In the genomic region with DNA sequence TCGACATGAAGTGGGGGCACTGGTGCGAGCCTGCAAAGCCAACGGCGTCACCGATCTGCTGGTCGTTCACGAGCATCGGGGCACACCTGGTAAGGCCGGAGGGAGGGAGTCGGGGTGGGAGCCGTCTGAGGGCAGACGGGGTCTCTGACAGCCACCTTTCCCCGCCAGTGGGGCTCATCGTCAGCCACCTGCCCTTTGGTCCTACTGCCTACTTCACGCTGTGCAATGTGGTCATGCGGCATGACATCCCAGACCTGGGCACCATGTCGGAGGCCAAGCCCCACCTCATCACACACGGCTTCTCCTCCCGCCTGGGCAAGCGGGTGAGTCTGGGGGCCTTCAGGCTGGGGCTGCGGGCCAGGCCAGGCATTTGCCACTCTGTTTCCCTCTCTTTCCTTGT, we compare ENCODE assay signal across 19 cellular contexts. TPM values are rescaled to one million over a fixed set of nuclear protein-coding genes. Genes with fewer than 3 reads are reported as not detected.
A peak's percentile ranks its signal among the peaks of the same experiment; 100 is the strongest.
DNase-seq lines count a peak whose midpoint lies in the region; ATAC-seq, FAIRE-seq and TF ChIP-seq lines count a peak whose summit lies in the region.
"Had no signal": no experiment of that assay in that cellular context is flagged by ENCODE, and none has a peak within 500 bp of the region (broad histone marks: within the 10 kb centered on the region; RNA-seq: fewer than 3 reads in every experiment).

No MANE protein-coding gene starts in this region.

- 98% methylated on average over 16 of the region's 21 CpGs for WGBS in K562 (ENCODE audit: insufficient coverage, low coverage, missing lambda C conversion rate)

- POLR2A ChIA-PET in K562 (lab: Yijun Ruan, JAX) = interaction anchor here (6.1 kb wide), 1 partner anchor 8 kb away, joined by 63 read pairs; a partner anchor contains a TSS

- H3K4me2 ChIP-seq in OCI-LY1 (ENCODE audit: low read length) (peak overlapping the region; percentile 63), K562 (ENCODE audit: insufficient read depth, low read length) (no peak overlapping the region)

- H3K79me2 ChIP-seq in OCI-LY1 (ENCODE audit: insufficient read depth, low read length) (peaks cover 18% of the 10 kb centered on the region), K562 (ENCODE audit: control insufficient read depth, insufficient read depth, low read length) (peaks cover 39% of the 10 kb centered on the region)

- ATAC-seq in activated T-cell treated with anti-CD3 and anti-CD28 coated beads, Interleukin-2, amount 50 U/mL, for 4 hours = no peak
- no peak for ATAC-seq in K562
- ATAC-seq in GM18861 (IDR thresholded peaks at IDR 0.05; ENCODE audit: unreplicated experiment) = no peak

- peak overlapping the region; percentile 26 for H3K4me3 Mint-ChIP-seq in activated T-cell treated with anti-CD3 and anti-CD28 coated beads, Interleukin-2, amount 50 U/mL, for 4 hours
- H3K4me3 Mint-ChIP-seq in type B pancreatic cell = peak overlapping the region; percentile 45

- H3K9ac ChIP-seq in OCI-LY1 (ENCODE audit: low read length) (peak overlapping the region; percentile 97; the same call in 1 of the 2 replicates), K562 (ENCODE audit: insufficient read depth in 1 of 2, low read depth in 2 of 2, low read length in 2 of 2) (peak overlapping the region in 1 of 2 experiments; percentile 31; a peak in 1 of 4 replicates)

- TF ChIP-seq RAD21 in K562 (CRISPR knock-in tag; conservative IDR thresholded peaks at IDR 0.05 in 1 of 2, IDR thresholded peaks at IDR 0.05 in 1 of 2) = no peak

- no peaks in the 10 kb centered on the region for H3K9me3 ChIP-seq in OCI-LY1 (ENCODE audit: low read length)
- no peaks in the 10 kb centered on the region for H3K9me3 ChIP-seq in K562 (replicated peaks; ENCODE audit: control insufficient read depth, insufficient read depth, low read depth, low read length)

- H3K27ac ChIP-seq in OCI-LY1 (ENCODE audit: low read depth, low read length, poor library complexity, severe bottlenecking) = peak overlapping the region; percentile 99
- H3K27ac ChIP-seq in K562 (ENCODE audit: extremely low read depth, low read depth, low read length) = no peak overlapping the region

- FAIRE-seq in K562 (lab: Jason Lieb, UNC) = no peak
- FAIRE-seq: H54 had no signal

- in situ Hi-C loops in K562 (cut with MboI) = loop anchor here (25.0 kb wide), 2 partner anchors 892 to 1167 kb away; no protein-coding TSS in a partner anchor

- H3K27me3 Mint-ChIP-seq in activated T-cell treated with anti-CD3 and anti-CD28 coated beads, Interleukin-2, amount 50 U/mL, for 4 hours (ENCODE audit: low read depth) = no peaks in the 10 kb centered on the region
- no peaks in the 10 kb centered on the region for H3K27me3 Mint-ChIP-seq in type B pancreatic cell
- H3K27me3 Mint-ChIP-seq: CD8-positive, alpha-beta memory T cell had no signal

- no peak for DNase-seq in activated T-cell treated with anti-CD3 and anti-CD28 coated beads, Interleukin-2, amount 50 U/mL, for 4 hours
- no peak for DNase-seq in activated T-cell treated with anti-CD3 and anti-CD28 coated beads, Interleukin-2, amount 50 U/mL, for 48 hours
- DNase-seq in K562 (ENCODE audit: extremely low read depth in 1 of 4, low spot score in 3 of 4) (no peak), type B pancreatic cell (ENCODE audit: extremely low spot score, unreplicated experiment) (no peak), GM20000 (ENCODE audit: low spot score) (no peak), NCI-H2171 (lab: John Stamatoyannopoulos, UW) (no peak)
- DNase-seq: AML-193; C1 segment of cervical spinal cord; CD8-positive, alpha-beta memory T cell; NCI-H1092; NCI-H1436; NCI-H2029; NCI-H345; NCI-H524; NCI-H774; Right ventricle myocardium superior had no signal

- CTCF ChIA-PET in K562 (lab: Yijun Ruan, JAX; ENCODE audit: low intra/inter-chr PET ratio) = no interaction called here

- H3K4me3 ChIP-seq in OCI-LY1 (ENCODE audit: low read depth, low read length, poor library complexity, severe bottlenecking) (peak overlapping the region; percentile 91), K562 (no peak overlapping the region)

- H3K9me1 ChIP-seq in K562 (ENCODE audit: control insufficient read depth, insufficient read depth, low read length) = no peaks in the 10 kb centered on the region

- BruUV-seq in K562 (replicated peaks; lab: Mats Ljungman, UMichigan) = no TSS peak

- no peaks in the 10 kb centered on the region for H3K9me2 ChIP-seq in OCI-LY1 (ENCODE audit: low read depth, low read length)

- no peak for TF ChIP-seq EP300 in K562 (IDR thresholded peaks at IDR 0.05; ENCODE audit: low read length)

- H2AFZ ChIP-seq in OCI-LY1 (ENCODE audit: low read length) (no peak overlapping the region), K562 (ENCODE audit: low read depth, low read length) (no peak overlapping the region)

- H3F3A ChIP-seq in OCI-LY1 (ENCODE audit: insufficient read depth, low read length) = peaks cover 3% of the 10 kb centered on the region; the same call in 1 of the 2 replicates

- no peak overlapping the region for H3K27ac Mint-ChIP-seq in type B pancreatic cell

- H3K4me1 ChIP-seq in OCI-LY1 (ENCODE audit: insufficient read depth, low read length, severe bottlenecking) = peaks cover 72% of the 10 kb centered on the region
- peaks cover 6 to 35% of the 10 kb centered on the region in 2 experiments for H3K4me1 ChIP-seq in K562 (replicated peaks in 1 of 2; ENCODE audit: control insufficient read depth in 2 of 2, insufficient read depth in 2 of 2, low read length in 2 of 2)

- TF ChIP-seq CTCF in OCI-LY1 (IDR thresholded peaks at IDR 0.05; ENCODE audit: low read length) (no peak), K562 (IDR thresholded peaks at IDR 0.05 in 2 of 3, conservative IDR thresholded peaks at IDR 0.05 in 1 of 3; ENCODE audit: insufficient read depth in 2 of 3, low read depth in 1 of 3, low read length in 3 of 3) (no peak), type B pancreatic cell (conservative IDR thresholded peaks at IDR 0.05) (no peak), GM20000 (IDR thresholded peaks at IDR 0.05; ENCODE audit: extremely low read depth, missing control alignments) (no peak)

- no peaks in the 10 kb centered on the region for H4K20me1 ChIP-seq in OCI-LY1 (ENCODE audit: insufficient read depth, low read length)
- no peaks in the 10 kb centered on the region for H4K20me1 ChIP-seq in K562 (replicated peaks; ENCODE audit: control insufficient read depth, insufficient read depth, low read length)

- H3K4me1 Mint-ChIP-seq in activated T-cell treated with anti-CD3 and anti-CD28 coated beads, Interleukin-2, amount 50 U/mL, for 4 hours (ENCODE audit: low read depth) = peaks cover 33% of the 10 kb centered on the region
- H3K4me1 Mint-ChIP-seq in type B pancreatic cell (ENCODE audit: unreplicated experiment) = peaks cover 9% of the 10 kb centered on the region

- peaks cover 76% of the 10 kb centered on the region for H3K36me3 ChIP-seq in OCI-LY1 (ENCODE audit: insufficient read depth, low read length)
- H3K36me3 ChIP-seq in K562 (ENCODE audit: control insufficient read depth, insufficient read depth, low read length) = peaks cover 54% of the 10 kb centered on the region

- peaks cover 42% of the 10 kb centered on the region for H3K36me3 Mint-ChIP-seq in activated T-cell treated with anti-CD3 and anti-CD28 coated beads, Interleukin-2, amount 50 U/mL, for 4 hours (ENCODE audit: insufficient read depth)
- H3K36me3 Mint-ChIP-seq in type B pancreatic cell = peaks cover 25% of the 10 kb centered on the region

- TF ChIP-seq POLR2A in K562 (conservative IDR thresholded peaks at IDR 0.05) = no peak

- intact Hi-C loops in K562 (cut with micrococcal nuclease) = loop anchor here (10.0 kb wide), 1 partner anchor 79 kb away; no protein-coding TSS in a partner anchor

- H3K27me3 ChIP-seq in OCI-LY1 (ENCODE audit: insufficient read depth, low read length) (no peaks in the 10 kb centered on the region), K562 (ENCODE audit: control insufficient read depth in 2 of 2, insufficient read depth in 2 of 2, low read length in 2 of 2) (no peaks in the 10 kb centered on the region)

- H3K9me3 Mint-ChIP-seq in activated T-cell treated with anti-CD3 and anti-CD28 coated beads, Interleukin-2, amount 50 U/mL, for 4 hours = no peaks in the 10 kb centered on the region
- no peaks in the 10 kb centered on the region for H3K9me3 Mint-ChIP-seq in type B pancreatic cell
- H3K9me3 Mint-ChIP-seq: CD8-positive, alpha-beta memory T cell had no signal

RNA-seq across cellular contexts. Expression of a gene that starts 2.9 kb away (rescaled TPM):
- total RNA-seq in activated T-cell treated with anti-CD3 and anti-CD28 coated beads, Interleukin-2, amount 50 U/mL, for 4 hours = 100 to 1,000 TPM; 316 to 326 (median 319) TPM
- 74.0 and 256 TPM in 2 replicates for total RNA-seq in K562 (2011; cell fraction: chromatin; rRNA removed; ENCODE audit: low replicate concordance)
- 209 and 220 TPM in 2 replicates for total RNA-seq in K562 (2011; cell fraction: nucleolus; rRNA removed)
- 139 and 147 TPM in 2 replicates for total RNA-seq in K562 (2011; cell fraction: nucleoplasm; rRNA removed)
- total RNA-seq in K562 (2014; rRNA removed) (187 and 239 TPM in 2 replicates), K562 (2014; rRNA removed; fragmentation: Illumina TruSeq; extraction: Trizol) (42.1 and 52.9 TPM in 2 replicates), K562 (2015; rRNA removed; fragmentation: Illumina TruSeq; extraction: Trizol) (97.8 and 103 TPM in 2 replicates), K562 (2021) (164 and 167 TPM in 2 replicates), type B pancreatic cell (ENCODE audit: low replicate concordance) (53.6 and 67.0 TPM in 2 replicates)
- polyA plus RNA-seq in K562 (2011; rRNA removed) (127 and 158 TPM in 2 replicates), K562 (2014; fragmentation: Illumina TruSeq; extraction: Trizol) (100.0 and 155 TPM in 2 replicates), K562 (2014; fragmentation: Nextera tagmentation; extraction: Ambion mirVana) (10 to 100 TPM; 35.4 to 53.3 TPM), K562 (2014; rRNA removed) (209 and 231 TPM in 2 replicates)
- polyA plus RNA-seq in K562 (2011; cell fraction: cytosol; rRNA removed) = 271 and 517 TPM in 2 replicates
- 407 and 557 TPM in 2 replicates for polyA plus RNA-seq in K562 (2011; cell fraction: nucleus; rRNA removed)
- polyA plus RNA-seq in K562 (2012) = 134 and 149 TPM in 2 replicates
- polyA minus RNA-seq in K562 (2011; rRNA and poly(A)+ RNA removed) = 51.7 and 70.1 TPM in 2 replicates
- polyA minus RNA-seq in K562 (2011; cell fraction: cytosol; rRNA and poly(A)+ RNA removed) = 78.1 and 83.2 TPM in 2 replicates
- 115 and 121 TPM in 2 replicates for polyA minus RNA-seq in K562 (2011; cell fraction: nucleus; rRNA and poly(A)+ RNA removed)

RNA-seq across cellular contexts. Expression of a gene that starts 10.2 kb away (rescaled TPM):
- total RNA-seq in activated T-cell treated with anti-CD3 and anti-CD28 coated beads, Interleukin-2, amount 50 U/mL, for 4 hours = 10 to 100 TPM; 26.6 to 30.4 (median 30.0) TPM
- 213 and 354 TPM in 2 replicates for total RNA-seq in K562 (2011; cell fraction: chromatin; rRNA removed; ENCODE audit: low replicate concordance)
- total RNA-seq in K562 (2011; cell fraction: nucleolus; rRNA removed) = 191 TPM in 2 replicates
- 220 and 291 TPM in 2 replicates for total RNA-seq in K562 (2011; cell fraction: nucleoplasm; rRNA removed)
- 49.6 and 57.0 TPM in 2 replicates for total RNA-seq in K562 (2014; rRNA removed)
- total RNA-seq in K562 (2014; rRNA removed; fragmentation: Illumina TruSeq; extraction: Trizol) = 36.9 and 37.6 TPM in 2 replicates
- 35.2 and 38.5 TPM in 2 replicates for total RNA-seq in K562 (2015; rRNA removed; fragmentation: Illumina TruSeq; extraction: Trizol)
- total RNA-seq in K562 (2021) = 64.0 and 64.4 TPM in 2 replicates
- polyA plus RNA-seq in K562 (2011; rRNA removed) = 51.0 and 58.7 TPM in 2 replicates
- polyA plus RNA-seq in K562 (2011; cell fraction: cytosol; rRNA removed) = 53.2 and 74.2 TPM in 2 replicates
- polyA plus RNA-seq in K562 (2011; cell fraction: nucleus; rRNA removed) = 140 and 232 TPM in 2 replicates
- 44.4 and 61.5 TPM in 2 replicates for polyA plus RNA-seq in K562 (2012)
- 79.5 and 90.7 TPM in 2 replicates for polyA plus RNA-seq in K562 (2014; fragmentation: Illumina TruSeq; extraction: Trizol)
- polyA plus RNA-seq in K562 (2014; fragmentation: Nextera tagmentation; extraction: Ambion mirVana) = 10 to 100 TPM; 11.6 to 19.3 TPM
- 67.4 and 76.7 TPM in 2 replicates for polyA plus RNA-seq in K562 (2014; rRNA removed)
- polyA minus RNA-seq in K562 (2011; rRNA and poly(A)+ RNA removed) = 42.3 and 45.7 TPM in 2 replicates
- polyA minus RNA-seq in K562 (2011; cell fraction: cytosol; rRNA and poly(A)+ RNA removed) = 31.4 and 33.8 TPM in 2 replicates
- polyA minus RNA-seq in K562 (2011; cell fraction: nucleus; rRNA and poly(A)+ RNA removed) = 74.3 and 76.3 TPM in 2 replicates
- total RNA-seq in type B pancreatic cell (ENCODE audit: low replicate concordance) = 35.8 and 37.5 TPM in 2 replicates
